18 cellular contexts compared by ENCODE assay signal in the genomic region with DNA sequence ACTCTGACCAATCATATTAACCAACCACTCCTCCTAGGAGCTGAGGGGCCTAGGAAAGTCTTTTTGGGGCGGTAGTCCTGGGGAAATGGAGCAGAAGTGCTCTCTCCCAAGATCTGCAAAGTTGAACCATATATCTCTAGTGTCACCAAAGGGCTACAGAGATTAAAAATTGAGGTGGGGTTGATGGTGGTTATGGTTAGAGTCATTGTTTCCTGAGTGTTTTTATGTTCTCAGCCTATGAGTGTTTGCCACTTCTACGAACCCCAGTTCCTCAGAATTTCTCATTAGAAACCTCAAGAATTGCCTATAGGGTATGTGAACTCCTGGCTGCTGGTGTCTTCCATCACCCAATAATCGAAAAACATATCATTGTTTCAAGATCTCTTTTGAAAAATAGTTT.
DNase-seq lines count a peak whose midpoint lies in the region; ATAC-seq lines count a peak whose summit lies in the region.
"Had no signal": no experiment of that assay in that cellular context is flagged by ENCODE, and none has a peak within 500 bp of the region (broad histone marks: within the 10 kb centered on the region; RNA-seq: fewer than 3 reads in every experiment).

No MANE protein-coding gene starts in this region.

- no peak overlapping the region for H3K9ac ChIP-seq in mesendoderm (ENCODE audit: low read length)
- H3K9ac ChIP-seq: KMS-11 had no signal

- H3K4me3 ChIP-seq in mesendoderm (ENCODE audit: low read length) (no peak overlapping the region), HAP-1 (no peak overlapping the region)

- no peak for DNase-seq in activated naive CD4-positive, alpha-beta T cell treated with anti-CD3 and anti-CD28 coated beads, Interleukin-2, amount 50 U/mL, for 72 hours (ENCODE audit: low spot score in 2 of 2)
- no peak for DNase-seq in activated naive CD4-positive, alpha-beta T cell treated with anti-CD3 and anti-CD28 coated beads, Interleukin-2, amount 50 U/mL, for 16 hours
- no peak for DNase-seq in activated T-helper 2 cell treated with anti-CD3 and anti-CD28 coated beads, Interferon-gamma antibody, Interleukin-2, Interleukin-4, amounts not matched to agents 10 μg/mL and 5 μg/mL and 100 μg/mL, durations not matched to agents 14 hours and 24 hours and 36 hours (ENCODE audit: low spot score)
- DNase-seq in mesendoderm (no peak), NCI-H2227 treated with DMSO at 0.1 percent for 48 hours (lab: John Stamatoyannopoulos, UW) (no peak), iPS-NIHi7 (ENCODE audit: extremely low spot score) (no peak), HAP-1 (ENCODE audit: low spot score in 2 of 2) (no peak)
- DNase-seq: Caco-2, DMS153, HFFc6, NCI-H1436, NCI-H2029, NCI-H2171, NCI-H774 had no signal

- no peak overlapping the region for H3K23ac ChIP-seq in mesendoderm (ENCODE audit: low read length)

- peak; percentile 14 to 78 for ATAC-seq in activated naive CD4-positive, alpha-beta T cell treated with anti-CD3 and anti-CD28 coated beads, Interleukin-2, amount 50 U/mL, for 72 hours

- H3K79me2 ChIP-seq in mesendoderm (ENCODE audit: control insufficient read depth, insufficient read depth, low read length), result no peaks in the 10 kb centered on the region

- no peak overlapping the region for H2BK120ac ChIP-seq in mesendoderm (ENCODE audit: low read depth, low read length)

- no peak overlapping the region for H3K4ac ChIP-seq in mesendoderm (ENCODE audit: low read depth, low read length)

- no peaks in the 10 kb centered on the region for H3K9me3 ChIP-seq in HAP-1
- H3K9me3 ChIP-seq: Caco-2 had no signal

- H3K36me3 ChIP-seq in mesendoderm (ENCODE audit: control insufficient read depth, insufficient read depth, low read length) (no peaks in the 10 kb centered on the region), HAP-1 (replicated peaks) (no peaks in the 10 kb centered on the region)

- no peak overlapping the region for H3K27ac ChIP-seq in mesendoderm (ENCODE audit: low read depth, low read length)
- H3K27ac ChIP-seq: KMS-11, RWPE1 had no signal

- no peak overlapping the region for H3K18ac ChIP-seq in mesendoderm (ENCODE audit: low read length)

- H3K4me1 ChIP-seq in mesendoderm (ENCODE audit: control insufficient read depth, low read depth, low read length), result no peaks in the 10 kb centered on the region
- no peaks in the 10 kb centered on the region for H3K4me1 ChIP-seq in HAP-1
- H3K4me1 ChIP-seq: Caco-2 had no signal

- no CpG with 5 or more reads among the region's 3 CpGs for WGBS in mesendoderm (ENCODE audit: extremely low coverage, insufficient coverage, low lambda C conversion rate)

- no peaks in the 10 kb centered on the region for H3K9me3 Mint-ChIP-seq in activated naive CD4-positive, alpha-beta T cell treated with anti-CD3 and anti-CD28 coated beads, Interleukin-2, amount 50 U/mL, for 72 hours
- no peaks in the 10 kb centered on the region for H3K9me3 Mint-ChIP-seq in activated T-helper 2 cell treated with anti-CD3 and anti-CD28 coated beads, Interferon-gamma antibody, Interleukin-2, Interleukin-4, amounts not matched to agents 10 μg/mL and 5 μg/mL and 100 μg/mL, durations not matched to agents 14 hours and 24 hours and 36 hours
- H3K9me3 Mint-ChIP-seq: CD4-positive, CD25-positive, alpha-beta regulatory T cell; HFFc6 had no signal

- H3K4me1 Mint-ChIP-seq in activated T-helper 2 cell treated with anti-CD3 and anti-CD28 coated beads, Interferon-gamma antibody, Interleukin-2, Interleukin-4, amounts not matched to agents 10 μg/mL and 5 μg/mL and 100 μg/mL, durations not matched to agents 14 hours and 24 hours and 36 hours (ENCODE audit: low read depth), result peaks cover 30% of the 10 kb centered on the region
- H3K4me1 Mint-ChIP-seq: CD4-positive, CD25-positive, alpha-beta regulatory T cell had no signal

- no peak overlapping the region for H2BK15ac ChIP-seq in mesendoderm (replicated peaks; ENCODE audit: low read depth)

- H3K27me3 ChIP-seq in mesendoderm (ENCODE audit: insufficient read depth, low read length, poor library complexity), result no peaks in the 10 kb centered on the region
- no peaks in the 10 kb centered on the region for H3K27me3 ChIP-seq in HAP-1 (ENCODE audit: low read depth)

- in situ Hi-C loops in HAP-1 (cut with MboI; ENCODE audit: low sequenced_read_pairs), result no loop called here

- no peaks in the 10 kb centered on the region for H3K27me3 Mint-ChIP-seq in activated T-helper 2 cell treated with anti-CD3 and anti-CD28 coated beads, Interferon-gamma antibody, Interleukin-2, Interleukin-4, amounts not matched to agents 10 μg/mL and 5 μg/mL and 100 μg/mL, durations not matched to agents 14 hours and 24 hours and 36 hours (ENCODE audit: low read depth)

- no peaks in the 10 kb centered on the region for H3K79me1 ChIP-seq in mesendoderm (ENCODE audit: low read length)

- H3K4me2 ChIP-seq in mesendoderm (ENCODE audit: low read length), result no peak overlapping the region
- H3K4me2 ChIP-seq: KMS-11 had no signal

- H3K56ac ChIP-seq in mesendoderm (ENCODE audit: low read length), result no peak overlapping the region

- no peak overlapping the region for H2BK5ac ChIP-seq in mesendoderm (ENCODE audit: low read length)

- H3K4me3 Mint-ChIP-seq in activated T-helper 2 cell treated with anti-CD3 and anti-CD28 coated beads, Interferon-gamma antibody, Interleukin-2, Interleukin-4, amounts not matched to agents 10 μg/mL and 5 μg/mL and 100 μg/mL, durations not matched to agents 14 hours and 24 hours and 36 hours (ENCODE audit: low read depth), result peak overlapping the region; percentile 65
- H3K4me3 Mint-ChIP-seq: B cell; CD4-positive, CD25-positive, alpha-beta regulatory T cell; HFFc6 had no signal

- intact Hi-C loops in activated T-helper 2 cell treated with anti-CD3 and anti-CD28 coated beads, Interferon-gamma antibody, Interleukin-2, Interleukin-4, amounts not matched to agents 10 μg/mL and 5 μg/mL and 100 μg/mL, durations not matched to agents 14 hours and 24 hours and 36 hours (cut with micrococcal nuclease), result no loop called here

- H4K5ac ChIP-seq in mesendoderm (ENCODE audit: low read length), result no peak overlapping the region

- H4K8ac ChIP-seq in mesendoderm (ENCODE audit: low read depth, low read length), result peak overlapping the region; percentile 28

- no peak overlapping the region for H3K27ac Mint-ChIP-seq in activated naive CD4-positive, alpha-beta T cell treated with anti-CD3 and anti-CD28 coated beads, Interleukin-2, amount 50 U/mL, for 72 hours
- H3K27ac Mint-ChIP-seq in activated T-helper 2 cell treated with anti-CD3 and anti-CD28 coated beads, Interferon-gamma antibody, Interleukin-2, Interleukin-4, amounts not matched to agents 10 μg/mL and 5 μg/mL and 100 μg/mL, durations not matched to agents 14 hours and 24 hours and 36 hours, result peak overlapping the region; percentile 94
- H3K27ac Mint-ChIP-seq: B cell; CD4-positive, CD25-positive, alpha-beta regulatory T cell; HFFc6 had no signal

- H3K36me3 Mint-ChIP-seq in activated naive CD4-positive, alpha-beta T cell treated with anti-CD3 and anti-CD28 coated beads, Interleukin-2, amount 50 U/mL, for 72 hours, result no peaks in the 10 kb centered on the region
- peaks cover 2% of the 10 kb centered on the region for H3K36me3 Mint-ChIP-seq in activated T-helper 2 cell treated with anti-CD3 and anti-CD28 coated beads, Interferon-gamma antibody, Interleukin-2, Interleukin-4, amounts not matched to agents 10 μg/mL and 5 μg/mL and 100 μg/mL, durations not matched to agents 14 hours and 24 hours and 36 hours (ENCODE audit: low read depth)
- H3K36me3 Mint-ChIP-seq: CD4-positive, CD25-positive, alpha-beta regulatory T cell had no signal

- H2AK5ac ChIP-seq in mesendoderm (ENCODE audit: low read length), result no peak overlapping the region
